1 cellular context compared by ENCODE assay signal in genomic region chr17:81960130-81960958, GRCh38.
TF ChIP-seq lines count a peak whose summit lies in the region.

No MANE protein-coding gene starts in this region.

TF ChIP-seq in HepG2, 621 proteins besides CTCF, POLR2A, EP300 and RAD21 (continued from another document and continues in another):
- TF ChIP-seq CEBPZ (IDR thresholded peaks at IDR 0.05; ENCODE audit: low read length) (no peak), FOXK2 (IDR thresholded peaks at IDR 0.05) (no peak), ZFAT (CRISPR knock-in tag; conservative IDR thresholded peaks at IDR 0.05) (no peak), MIER2 (CRISPR knock-in tag; IDR thresholded peaks at IDR 0.05) (no peak), ZNF280B (CRISPR knock-in tag; IDR thresholded peaks at IDR 0.05; ENCODE audit: borderline replicate concordance) (0 out of 2 replicates have a peak, but pooled peaks have one; percentile 43), KLF11 (CRISPR knock-in tag; IDR thresholded peaks at IDR 0.05) (no peak), U2AF2 (IDR thresholded peaks at IDR 0.05; ENCODE audit: low read depth, low read length) (no peak), ZNF674 (CRISPR knock-in tag; IDR thresholded peaks at IDR 0.05; ENCODE audit: low read depth) (no peak; the same call in 1 of the 2 replicates), ZNF567 (CRISPR knock-in tag; IDR thresholded peaks at IDR 0.05; ENCODE audit: borderline replicate concordance) (no peak), SMAD1 (CRISPR knock-in tag; IDR thresholded peaks at IDR 0.05; ENCODE audit: borderline replicate concordance, low read depth) (0 out of 2 replicates have a peak, but pooled peaks have one; percentile 14), ZSCAN21 (CRISPR knock-in tag; IDR thresholded peaks at IDR 0.05; ENCODE audit: borderline replicate concordance) (no peak), ZNF446 (CRISPR knock-in tag; IDR thresholded peaks at IDR 0.05) (peak; percentile 81; the same call in 1 of the 2 replicates), TEAD3 (CRISPR knock-in tag; optimal IDR thresholded peaks at IDR 0.05; ENCODE audit: borderline replicate concordance) (no peak), ZNF761 (CRISPR knock-in tag; conservative IDR thresholded peaks at IDR 0.05) (0 out of 2 replicates have a peak, but pooled peaks have one; percentile 3), KDM5B (CRISPR knock-in tag; IDR thresholded peaks at IDR 0.05; ENCODE audit: borderline replicate concordance) (peak; percentile 41), CC2D1A (CRISPR knock-in tag; IDR thresholded peaks at IDR 0.05) (no peak), IRF2 (CRISPR knock-in tag; IDR thresholded peaks at IDR 0.05) (no peak), ZNF296 (CRISPR knock-in tag; conservative IDR thresholded peaks at IDR 0.05) (no peak; the same call in 1 of the 2 replicates), SIN3A (IDR thresholded peaks at IDR 0.05; ENCODE audit: borderline replicate concordance, low read depth, low read length) (no peak), SNAI1 (CRISPR knock-in tag; IDR thresholded peaks at IDR 0.05; ENCODE audit: borderline replicate concordance) (no peak; the same call in 1 of the 2 replicates), ZNF263 (CRISPR knock-in tag; IDR thresholded peaks at IDR 0.05) (no peak), HNF4A (CRISPR knock-in tag; IDR thresholded peaks at IDR 0.05) (no peak), SRSF9 (IDR thresholded peaks at IDR 0.05; ENCODE audit: borderline replicate concordance, insufficient read depth, low read depth, low read length, poor library complexity, severe bottlenecking) (no peak), JDP2 (CRISPR knock-in tag; IDR thresholded peaks at IDR 0.05; ENCODE audit: borderline replicate concordance) (no peak; the same call in 1 of the 2 replicates), RFX1 (IDR thresholded peaks at IDR 0.05) (no peak), ATF7 (IDR thresholded peaks at IDR 0.05) (no peak), ATF7 (CRISPR knock-in tag; IDR thresholded peaks at IDR 0.05) (0 out of 2 replicates have a peak, but pooled peaks have one; percentile 23), NFKB2 (CRISPR knock-in tag; IDR thresholded peaks at IDR 0.05; ENCODE audit: borderline replicate concordance) (no peak; the same call in 1 of the 2 replicates), ZNF251 (CRISPR knock-in tag; IDR thresholded peaks at IDR 0.05) (no peak), ZEB1 (IDR thresholded peaks at IDR 0.05; ENCODE audit: insufficient replicate concordance, low read depth) (no peak), HOXA3 (CRISPR knock-in tag; IDR thresholded peaks at IDR 0.05) (peak; percentile 1; the same call in 1 of the 2 replicates), PRPF4 (IDR thresholded peaks at IDR 0.05; ENCODE audit: low read depth, low read length, poor library complexity, severe bottlenecking) (no peak), ZBED4 (CRISPR knock-in tag; IDR thresholded peaks at IDR 0.05; ENCODE audit: borderline replicate concordance) (no peak), ZBTB1 (CRISPR knock-in tag; IDR thresholded peaks at IDR 0.05; ENCODE audit: borderline replicate concordance) (no peak), ZNF256 (CRISPR knock-in tag; conservative IDR thresholded peaks at IDR 0.05) (0 out of 2 replicates have a peak, but pooled peaks have one; percentile 20), GABPA (IDR thresholded peaks at IDR 0.05; ENCODE audit: low read depth, low read length) (no peak), GABPA (CRISPR knock-in tag; IDR thresholded peaks at IDR 0.05; ENCODE audit: low read depth) (no peak), ZNF670 (CRISPR knock-in tag; IDR thresholded peaks at IDR 0.05; ENCODE audit: borderline replicate concordance) (peak; percentile 11; the same call in 1 of the 2 replicates), FOSL2 (CRISPR knock-in tag; IDR thresholded peaks at IDR 0.05) (no peak), ARID5B (CRISPR knock-in tag; IDR thresholded peaks at IDR 0.05) (no peak)
- TF ChIP-seq, protein P1, sequence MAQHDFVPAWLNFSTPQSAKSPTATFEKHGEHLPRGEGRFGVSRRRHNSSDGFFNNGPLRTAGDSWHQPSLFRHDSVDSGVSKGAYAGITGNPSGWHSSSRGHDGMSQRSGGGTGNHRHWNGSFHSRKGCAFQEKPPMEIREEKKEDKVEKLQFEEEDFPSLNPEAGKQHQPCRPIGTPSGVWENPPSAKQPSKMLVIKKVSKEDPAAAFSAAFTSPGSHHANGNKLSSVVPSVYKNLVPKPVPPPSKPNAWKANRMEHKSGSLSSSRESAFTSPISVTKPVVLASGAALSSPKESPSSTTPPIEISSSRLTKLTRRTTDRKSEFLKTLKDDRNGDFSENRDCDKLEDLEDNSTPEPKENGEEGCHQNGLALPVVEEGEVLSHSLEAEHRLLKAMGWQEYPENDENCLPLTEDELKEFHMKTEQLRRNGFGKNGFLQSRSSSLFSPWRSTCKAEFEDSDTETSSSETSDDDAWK (CRISPR knock-in tag; IDR thresholded peaks at IDR 0.05): no peak
- TF ChIP-seq, protein P2, sequence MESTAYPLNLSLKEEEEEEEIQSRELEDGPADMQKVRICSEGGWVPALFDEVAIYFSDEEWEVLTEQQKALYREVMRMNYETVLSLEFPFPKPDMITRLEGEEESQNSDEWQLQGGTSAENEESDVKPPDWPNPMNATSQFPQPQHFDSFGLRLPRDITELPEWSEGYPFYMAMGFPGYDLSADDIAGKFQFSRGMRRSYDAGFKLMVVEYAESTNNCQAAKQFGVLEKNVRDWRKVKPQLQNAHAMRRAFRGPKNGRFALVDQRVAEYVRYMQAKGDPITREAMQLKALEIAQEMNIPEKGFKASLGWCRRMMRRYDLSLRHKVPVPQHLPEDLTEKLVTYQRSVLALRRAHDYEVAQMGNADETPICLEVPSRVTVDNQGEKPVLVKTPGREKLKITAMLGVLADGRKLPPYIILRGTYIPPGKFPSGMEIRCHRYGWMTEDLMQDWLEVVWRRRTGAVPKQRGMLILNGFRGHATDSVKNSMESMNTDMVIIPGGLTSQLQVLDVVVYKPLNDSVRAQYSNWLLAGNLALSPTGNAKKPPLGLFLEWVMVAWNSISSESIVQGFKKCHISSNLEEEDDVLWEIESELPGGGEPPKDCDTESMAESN (CRISPR knock-in tag; conservative IDR thresholded peaks at IDR 0.05): no peak; the same call in none of the 2 replicates
- TF ChIP-seq, protein P3, sequence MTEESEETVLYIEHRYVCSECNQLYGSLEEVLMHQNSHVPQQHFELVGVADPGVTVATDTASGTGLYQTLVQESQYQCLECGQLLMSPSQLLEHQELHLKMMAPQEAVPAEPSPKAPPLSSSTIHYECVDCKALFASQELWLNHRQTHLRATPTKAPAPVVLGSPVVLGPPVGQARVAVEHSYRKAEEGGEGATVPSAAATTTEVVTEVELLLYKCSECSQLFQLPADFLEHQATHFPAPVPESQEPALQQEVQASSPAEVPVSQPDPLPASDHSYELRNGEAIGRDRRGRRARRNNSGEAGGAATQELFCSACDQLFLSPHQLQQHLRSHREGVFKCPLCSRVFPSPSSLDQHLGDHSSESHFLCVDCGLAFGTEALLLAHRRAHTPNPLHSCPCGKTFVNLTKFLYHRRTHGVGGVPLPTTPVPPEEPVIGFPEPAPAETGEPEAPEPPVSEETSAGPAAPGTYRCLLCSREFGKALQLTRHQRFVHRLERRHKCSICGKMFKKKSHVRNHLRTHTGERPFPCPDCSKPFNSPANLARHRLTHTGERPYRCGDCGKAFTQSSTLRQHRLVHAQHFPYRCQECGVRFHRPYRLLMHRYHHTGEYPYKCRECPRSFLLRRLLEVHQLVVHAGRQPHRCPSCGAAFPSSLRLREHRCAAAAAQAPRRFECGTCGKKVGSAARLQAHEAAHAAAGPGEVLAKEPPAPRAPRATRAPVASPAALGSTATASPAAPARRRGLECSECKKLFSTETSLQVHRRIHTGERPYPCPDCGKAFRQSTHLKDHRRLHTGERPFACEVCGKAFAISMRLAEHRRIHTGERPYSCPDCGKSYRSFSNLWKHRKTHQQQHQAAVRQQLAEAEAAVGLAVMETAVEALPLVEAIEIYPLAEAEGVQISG (CRISPR knock-in tag; IDR thresholded peaks at IDR 0.05): no peak; the same call in none of the 2 replicates
- TF ChIP-seq, protein P4, sequence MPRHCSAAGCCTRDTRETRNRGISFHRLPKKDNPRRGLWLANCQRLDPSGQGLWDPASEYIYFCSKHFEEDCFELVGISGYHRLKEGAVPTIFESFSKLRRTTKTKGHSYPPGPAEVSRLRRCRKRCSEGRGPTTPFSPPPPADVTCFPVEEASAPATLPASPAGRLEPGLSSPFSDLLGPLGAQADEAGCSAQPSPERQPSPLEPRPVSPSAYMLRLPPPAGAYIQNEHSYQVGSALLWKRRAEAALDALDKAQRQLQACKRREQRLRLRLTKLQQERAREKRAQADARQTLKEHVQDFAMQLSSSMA (CRISPR knock-in tag; IDR thresholded peaks at IDR 0.05): no peak
